Comparison of ENCODE assay signal across 11 cellular contexts in genomic region chrX:24153796-24154189, GRCh38. TPM values are rescaled to one million over a fixed set of nuclear protein-coding genes. Genes with fewer than 3 reads are reported as not detected.
DNase-seq lines count a peak whose midpoint lies in the region; ATAC-seq, FAIRE-seq and TF ChIP-seq lines count a peak whose summit lies in the region.
"Had no signal": no experiment of that assay in that cellular context is flagged by ENCODE, and none has a peak within 500 bp of the region (broad histone marks: within the 10 kb centered on the region; RNA-seq: fewer than 3 reads in every experiment).

No MANE protein-coding gene starts in this region.

- DNase-seq in GM23248 (no peak), RCC 7860 (ENCODE audit: low spot score) (no peak), progenitor cell of endocrine pancreas (ENCODE audit: low spot score, unreplicated experiment) (no peak), GM12892 (ENCODE audit: insufficient read length) (no peak), sciatic nerve (ENCODE audit: low spot score) (no peak)
- DNase-seq in effector memory CD8-positive, alpha-beta T cell: no peak
- DNase-seq: left ventricle myocardium superior, NCI-H1694, NCI-H774 had no signal

- peaks cover 32 to 50% of the 10 kb centered on the region in 2 donors for H3K4me1 Mint-ChIP-seq in effector memory CD8-positive, alpha-beta T cell (ENCODE audit: low read depth in 2 of 2)
- peaks cover 47% of the 10 kb centered on the region for H3K4me1 Mint-ChIP-seq in progenitor cell of endocrine pancreas (ENCODE audit: low read depth)

- H3K4me1 ChIP-seq in GM23248 (ENCODE audit: insufficient read depth): peaks cover 37% of the 10 kb centered on the region

- no peak overlapping the region for H2AFZ ChIP-seq in GM23248

- FAIRE-seq in RCC 7860 (lab: Jason Lieb, UNC): peak; percentile 18
- FAIRE-seq in GM12892 (lab: Jason Lieb, UNC): no peak

- H3K9me3 Mint-ChIP-seq in effector memory CD8-positive, alpha-beta T cell: no peaks in the 10 kb centered on the region
- no peaks in the 10 kb centered on the region for H3K9me3 Mint-ChIP-seq in progenitor cell of endocrine pancreas (ENCODE audit: low read depth)

- peaks cover 11% of the 10 kb centered on the region; the same call in 1 of the 2 replicates for H4K20me1 ChIP-seq in GM23248 (ENCODE audit: insufficient read depth)

- no peaks in the 10 kb centered on the region for H3K9me3 ChIP-seq in GM23248 (ENCODE audit: low read depth)

- peaks cover 84% of the 10 kb centered on the region for H3K79me2 ChIP-seq in GM23248 (ENCODE audit: insufficient read depth)

- peak overlapping the region; percentile 71 to 86 for H3K4me3 Mint-ChIP-seq in effector memory CD8-positive, alpha-beta T cell
- H3K4me3 Mint-ChIP-seq in progenitor cell of endocrine pancreas (ENCODE audit: low read depth): peak overlapping the region; percentile 87

- TF ChIP-seq POLR2A in GM12892 (IDR thresholded peaks at IDR 0.05; ENCODE audit: low read depth, low read length): no peak

- TF ChIP-seq CTCF in progenitor cell of endocrine pancreas (IDR thresholded peaks at IDR 0.05; ENCODE audit: unreplicated experiment): no peak

- WGBS in GM23248 (ENCODE audit: low coverage in 1 of 2, low lambda C conversion rate in 2 of 2, missing lambda C conversion rate in 2 of 2), 2 experiments: 75 to 100% methylated on average over 2 of the region's 2 CpGs

- H3K27ac ChIP-seq in GM23248: peak overlapping the region; percentile 99
- H3K27ac ChIP-seq: coronary artery had no signal

- peaks cover 40% of the 10 kb centered on the region for H3K36me3 Mint-ChIP-seq in effector memory CD8-positive, alpha-beta T cell (ENCODE audit: insufficient read depth)
- peaks cover 11% of the 10 kb centered on the region for H3K36me3 Mint-ChIP-seq in progenitor cell of endocrine pancreas (ENCODE audit: insufficient read depth)

- ATAC-seq in effector memory CD8-positive, alpha-beta T cell (replicated peaks): no peak
- ATAC-seq in sciatic nerve (no peak), GM21737 (IDR thresholded peaks at IDR 0.05; ENCODE audit: unreplicated experiment) (no peak)
- ATAC-seq: left ventricle myocardium superior had no signal

- H3K9me2 ChIP-seq in GM23248 (ENCODE audit: insufficient read depth): no peaks in the 10 kb centered on the region

- no peaks in the 10 kb centered on the region for H3K36me3 ChIP-seq in GM23248 (ENCODE audit: low read depth)

- H3K9ac ChIP-seq in GM23248: peak overlapping the region; percentile 57; the same call in 1 of the 2 replicates

- no peak overlapping the region for H3K4me2 ChIP-seq in GM23248 (ENCODE audit: unreplicated experiment)

- intact Hi-C loops in sciatic nerve (cut with DNase I): loop anchor here (10.0 kb wide), 1 partner anchor 99 kb away; the partner anchor contains the start of gene EIF2S3

- H3K27ac Mint-ChIP-seq in effector memory CD8-positive, alpha-beta T cell: peak overlapping the region; percentile 82 to 83
- H3K27ac Mint-ChIP-seq in progenitor cell of endocrine pancreas: peak overlapping the region; percentile 56

- H3F3A ChIP-seq in GM23248 (ENCODE audit: insufficient read depth): peaks cover 20% of the 10 kb centered on the region; the same call in 1 of the 2 replicates

- H3K4me3 ChIP-seq in GM23248: no peak overlapping the region; the same call in 1 of the 2 replicates

- no peaks in the 10 kb centered on the region for H3K27me3 ChIP-seq in GM23248 (replicated peaks; ENCODE audit: insufficient read depth)

- in situ Hi-C loops in GM23248 (cut with MboI): no loop called here

- H3K27me3 Mint-ChIP-seq in effector memory CD8-positive, alpha-beta T cell: no peaks in the 10 kb centered on the region
- no peaks in the 10 kb centered on the region for H3K27me3 Mint-ChIP-seq in progenitor cell of endocrine pancreas

RNA-seq across cellular contexts. Expression of gene ZFX, which starts 4.3 kb away (rescaled TPM):
- 24.1 and 26.7 TPM in 2 replicates for total RNA-seq in GM23248 (2014; rRNA removed; shearing (Covaris generic))
- 16.7 and 19.6 TPM in 2 replicates for polyA plus RNA-seq in GM23248 (2016; fragmentation: Nextera tagmentation; extraction: Ambion mirVana)
- total RNA-seq in progenitor cell of endocrine pancreas: 113 and 116 TPM in 2 replicates
- 19.5 TPM for polyA plus RNA-seq in GM12892 (2012; ENCODE audit: missing spikeins)
- total RNA-seq in sciatic nerve: 75.1 TPM
